Comparison of ENCODE assay signal across 13 cellular contexts in genomic region chr7:90955641-90956207, GRCh38.
DNase-seq lines count a peak whose midpoint lies in the region; ATAC-seq and TF ChIP-seq lines count a peak whose summit lies in the region.
"Had no signal": no experiment of that assay in that cellular context is flagged by ENCODE, and none has a peak within 500 bp of the region (broad histone marks: within the 10 kb centered on the region; RNA-seq: fewer than 3 reads in every experiment).

No MANE protein-coding gene starts in this region.

- H3K27me3 ChIP-seq in HAP-1 (ENCODE audit: low read depth): no peaks in the 10 kb centered on the region
- H3K27me3 ChIP-seq in neural cell (ENCODE audit: insufficient read depth, low read depth, low read length): no peaks in the 10 kb centered on the region

- TF ChIP-seq RAD21 in neural cell (conservative IDR thresholded peaks at IDR 0.05): no peak

- no peaks in the 10 kb centered on the region for H3K36me3 ChIP-seq in HAP-1 (replicated peaks)
- H3K36me3 ChIP-seq in neural cell (ENCODE audit: insufficient read depth, low read length): no peaks in the 10 kb centered on the region

- peaks cover 27% of the 10 kb centered on the region for H3K4me1 ChIP-seq in HAP-1
- H3K4me1 ChIP-seq: lower lobe of right lung had no signal

- no peak for ATAC-seq in HG02852 (IDR thresholded peaks at IDR 0.05; ENCODE audit: unreplicated experiment)
- ATAC-seq in GM19023 (IDR thresholded peaks at IDR 0.05; ENCODE audit: unreplicated experiment): no peak
- no peak for ATAC-seq in left ventricle myocardium superior
- ATAC-seq: lower lobe of right lung; naive thymus-derived CD8-positive, alpha-beta T cell had no signal

- H3K4me3 ChIP-seq in HAP-1 (no peak overlapping the region), neural cell (ENCODE audit: low read length) (no peak overlapping the region)
- H3K4me3 ChIP-seq: lower lobe of right lung had no signal

- H3K9me3 ChIP-seq in HAP-1 (no peaks in the 10 kb centered on the region), neural cell (ENCODE audit: low read length) (no peaks in the 10 kb centered on the region)
- H3K9me3 ChIP-seq: lower lobe of right lung had no signal

- no peak overlapping the region for H3K27ac ChIP-seq in neural cell (ENCODE audit: low read length)
- H3K27ac ChIP-seq: lower lobe of right lung had no signal

- H2AFZ ChIP-seq in neural cell (ENCODE audit: low read depth, low read length): no peak overlapping the region

- H3F3A ChIP-seq in neural cell (ENCODE audit: insufficient read depth, low read length, poor library complexity, severe bottlenecking): no peaks in the 10 kb centered on the region

- no peak for TF ChIP-seq EP300 in neural cell (conservative IDR thresholded peaks at IDR 0.05; ENCODE audit: poor library complexity, severe bottlenecking)

- in situ Hi-C loops in HAP-1 (cut with MboI; ENCODE audit: low sequenced_read_pairs): no loop called here

- H4K20me1 ChIP-seq in neural cell (ENCODE audit: insufficient read depth): no peaks in the 10 kb centered on the region

- DNase-seq in HAP-1 (ENCODE audit: low spot score in 2 of 2): peak; percentile 17 to 49
- peak; percentile 86 to 98 for DNase-seq in NCI-H2081 (lab: John Stamatoyannopoulos, UW)
- DNase-seq in NCI-H82 treated with DMSO at 0.1 percent for 48 hours (lab: John Stamatoyannopoulos, UW; ENCODE audit: unreplicated experiment): peak; percentile 93
- DNase-seq in NCI-H2227 (lab: John Stamatoyannopoulos, UW; ENCODE audit: unreplicated experiment): no peak
- DNase-seq in left ventricle myocardium superior: no peak
- DNase-seq: activated CD4-positive, alpha-beta memory T cell treated with anti-CD3 and anti-CD28 coated beads, Interleukin-2, amount 10 ng/mL, durations not matched to agents 7 days and 5 days; cerebellar nuclear complex; lower lobe of right lung; naive thymus-derived CD8-positive, alpha-beta T cell; SIG-M5 had no signal

- H3K4me2 ChIP-seq in neural cell (ENCODE audit: low read length): no peak overlapping the region

- intact Hi-C loops in left ventricle myocardium superior (cut with micrococcal nuclease): no loop called here

- H3K9me2 ChIP-seq in neural cell (ENCODE audit: insufficient read depth, low read length): no peaks in the 10 kb centered on the region

- H3K79me2 ChIP-seq in neural cell (replicated peaks; ENCODE audit: insufficient read depth, low read length): peaks cover 7% of the 10 kb centered on the region

- no peak for TF ChIP-seq CTCF in neural cell (IDR thresholded peaks at IDR 0.05; ENCODE audit: poor library complexity, severe bottlenecking)

- H3K9ac ChIP-seq in neural cell (ENCODE audit: low read length): no peak overlapping the region

TF ChIP-seq in neural cell, 6 proteins besides CTCF, POLR2A, EP300 and RAD21:
- peak; percentile 42 for TF ChIP-seq POLR2AphosphoS5 (IDR thresholded peaks at IDR 0.05)
- TF ChIP-seq REST (IDR thresholded peaks at IDR 0.05; ENCODE audit: borderline replicate concordance): no peak

Comparison
In these comparisons a context has a peak if more than half of its experiments do, and no peak if none do; other contexts are left out.
1. DNase-seq: peak in HAP-1 (2 of 2), NCI-H2081 (2 of 2) and NCI-H82 treated with DMSO at 0.1 percent for 48 hours (single experiment); none in NCI-H2227 (single experiment) and left ventricle myocardium superior (single experiment).